ENCODE assay signal across 1 cellular context in the genomic region with DNA sequence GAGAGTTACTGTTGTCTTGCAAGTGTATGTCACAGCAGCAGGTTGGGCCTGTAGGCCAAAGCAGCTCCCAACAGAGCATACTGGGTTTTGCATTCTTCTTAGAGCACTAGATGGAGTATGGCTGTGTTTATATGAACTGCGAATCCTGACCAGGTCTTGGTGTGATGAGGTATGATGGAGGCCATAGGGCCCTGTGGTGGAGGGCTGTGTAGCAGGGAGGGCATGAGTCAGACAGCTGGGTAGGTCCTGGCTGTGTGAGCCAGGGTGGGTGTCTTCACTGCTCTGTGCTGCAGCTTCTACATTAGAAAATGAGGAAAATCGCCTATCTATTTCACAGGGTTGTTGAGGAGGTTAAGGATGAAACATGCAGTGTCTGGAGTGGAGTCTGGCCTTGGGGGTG.
TF ChIP-seq lines count a peak whose summit lies in the region.

No MANE protein-coding gene starts in this region.

TF ChIP-seq in H1, 55 proteins besides CTCF, POLR2A, EP300 and RAD21:
- TF ChIP-seq HDAC2 (IDR thresholded peaks at IDR 0.05; ENCODE audit: borderline replicate concordance in 1 of 2, low read depth in 2 of 2, low read length in 2 of 2) (no peak), CBX5 (IDR thresholded peaks at IDR 0.05; ENCODE audit: low read depth, low read length) (no peak), CHD1 (IDR thresholded peaks at IDR 0.05; ENCODE audit: low read depth, low read length) (no peak), KDM4A (IDR thresholded peaks at IDR 0.05; ENCODE audit: low read depth, low read length, severe bottlenecking) (no peak), NRF1 (IDR thresholded peaks at IDR 0.05; ENCODE audit: low read depth, low read length) (no peak), TAF1 (IDR thresholded peaks at IDR 0.05; ENCODE audit: low read depth, low read length) (no peak), GTF2F1 (IDR thresholded peaks at IDR 0.05; ENCODE audit: borderline replicate concordance, low read depth, low read length) (no peak), BACH1 (IDR thresholded peaks at IDR 0.05; ENCODE audit: low read length) (no peak), RBBP5 (IDR thresholded peaks at IDR 0.05; ENCODE audit: borderline replicate concordance, low read depth, low read length) (no peak), HDAC6 (IDR thresholded peaks at IDR 0.05; ENCODE audit: low read depth, low read length) (no peak), SP2 (IDR thresholded peaks at IDR 0.05; ENCODE audit: low read length) (no peak), CTBP2 (IDR thresholded peaks at IDR 0.05; ENCODE audit: borderline replicate concordance, insufficient read depth, insufficient read length, low read length) (no peak), SIX5 (IDR thresholded peaks at IDR 0.05; ENCODE audit: low read depth, low read length) (no peak), KDM5A (IDR thresholded peaks at IDR 0.05; ENCODE audit: low read length) (no peak), CEBPB (IDR thresholded peaks at IDR 0.05; ENCODE audit: low read depth, low read length) (no peak), SAP30 (IDR thresholded peaks at IDR 0.05; ENCODE audit: insufficient read depth, insufficient replicate concordance, low read length) (no peak), RFX5 (IDR thresholded peaks at IDR 0.05; ENCODE audit: borderline replicate concordance, low read depth, low read length) (no peak), YY1 (IDR thresholded peaks at IDR 0.05; ENCODE audit: low read depth, low read length) (no peak)
- TF ChIP-seq, protein P1, sequence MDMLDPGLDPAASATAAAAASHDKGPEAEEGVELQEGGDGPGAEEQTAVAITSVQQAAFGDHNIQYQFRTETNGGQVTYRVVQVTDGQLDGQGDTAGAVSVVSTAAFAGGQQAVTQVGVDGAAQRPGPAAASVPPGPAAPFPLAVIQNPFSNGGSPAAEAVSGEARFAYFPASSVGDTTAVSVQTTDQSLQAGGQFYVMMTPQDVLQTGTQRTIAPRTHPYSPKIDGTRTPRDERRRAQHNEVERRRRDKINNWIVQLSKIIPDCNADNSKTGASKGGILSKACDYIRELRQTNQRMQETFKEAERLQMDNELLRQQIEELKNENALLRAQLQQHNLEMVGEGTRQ (IDR thresholded peaks at IDR 0.05; ENCODE audit: low read length): no peak
TF ChIP-seq in H1: peak in this region for 0.
